In the genomic region with DNA sequence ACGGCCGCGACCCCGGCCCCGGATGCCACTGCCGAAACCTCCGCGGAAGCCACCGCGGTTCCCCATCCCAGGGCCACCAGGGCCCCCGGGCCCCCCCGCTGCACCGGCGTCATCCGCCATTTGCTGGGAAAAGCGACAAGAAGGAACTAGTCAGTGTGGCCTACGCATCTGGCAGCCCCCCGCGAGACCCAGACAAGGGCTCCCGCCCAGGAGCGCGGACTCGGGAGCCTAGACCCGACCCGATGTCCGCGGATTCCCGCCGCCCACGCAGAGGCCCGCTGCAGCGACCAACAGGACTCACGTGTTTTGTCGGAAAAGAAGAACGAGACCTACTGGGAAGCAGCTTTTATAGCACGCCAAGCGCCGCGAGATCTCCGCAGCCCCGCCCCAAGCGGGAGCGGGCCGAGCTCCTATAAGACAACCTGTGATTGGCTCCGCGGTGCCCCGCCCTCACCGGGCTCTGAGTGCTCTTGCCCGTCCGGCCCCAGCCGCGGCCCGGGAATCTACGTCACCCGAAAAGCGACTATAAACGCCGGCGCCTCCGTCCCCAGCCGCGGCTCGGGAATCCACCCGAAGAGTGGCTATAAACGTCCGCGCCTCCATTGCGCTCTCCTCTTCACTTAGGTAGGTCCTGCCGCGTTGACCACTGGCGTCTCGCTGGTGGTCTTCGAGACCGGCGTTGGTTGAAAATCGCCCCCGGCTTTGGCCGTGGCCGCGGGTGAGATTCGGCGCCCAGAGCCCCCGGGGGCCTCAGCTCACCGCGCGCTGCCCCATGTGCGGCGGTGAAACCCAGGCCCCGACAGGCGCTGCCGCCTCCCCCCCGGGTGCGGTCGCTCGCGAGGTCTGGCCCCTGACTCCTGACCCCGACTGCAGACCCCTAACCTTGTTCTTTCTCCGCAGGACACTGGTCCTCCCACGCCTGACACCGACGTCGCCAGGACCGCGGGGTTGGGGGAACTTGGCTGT, we compare ENCODE assay signal across 8 cellular contexts. TPM values are rescaled to one million over a fixed set of nuclear protein-coding genes. Genes with fewer than 3 reads are reported as not detected.
DNase-seq lines count a peak whose midpoint lies in the region; ATAC-seq and TF ChIP-seq lines count a peak whose summit lies in the region.

A gene (minus strand): TSS at position 321 of the 966 bp plus-strand sequence. CDS start 201 bp downstream, at position 120.

- H3K4me1 ChIP-seq in right lobe of liver, result peaks cover 0 to 21% (median 2%) of the 10 kb centered on the region in 4 donors

- POLR2A ChIA-PET in activated CD4-positive, alpha-beta memory T cell treated with anti-CD3 and anti-CD28 coated beads for 36 hours (lab: Charles Lee), result interaction anchor here (0.6 to 3.3 kb wide), 28 partner anchors 9 to 555 kb away, joined by 3 to 25 read pairs (median 4); a partner anchor contains a TSS

- peaks cover 0 to 28% (median 4%) of the 10 kb centered on the region in 4 donors for H3K36me3 ChIP-seq in right lobe of liver

- peak; percentile 66 for ATAC-seq in GM19438 (IDR thresholded peaks at IDR 0.05; ENCODE audit: low read depth, unreplicated experiment)
- peak; percentile 95 to 96 (median 96) for ATAC-seq in right lobe of liver

- peak; percentile 100 for DNase-seq in CD14-positive monocyte (ENCODE audit: low spot score)
- peak; percentile 94 for DNase-seq in HK-2 (ENCODE audit: unreplicated experiment)
- DNase-seq in NCI-H82 treated with DMSO at 0.1 percent for 48 hours (lab: John Stamatoyannopoulos, UW; ENCODE audit: unreplicated experiment), result peak; percentile 96
- peak; percentile 99 for DNase-seq in activated CD4-positive, alpha-beta memory T cell treated with anti-CD3 and anti-CD28 coated beads for 36 hours
- peak; percentile 96 to 100 for DNase-seq in dermis microvascular lymphatic vessel endothelial cell (ENCODE audit: low read depth in 2 of 2)
- peak; percentile 99 to 100 (median 99) for DNase-seq in right lobe of liver
- peak; percentile 96 to 97 for DNase-seq in stimulated activated CD4-positive, alpha-beta T cell treated with anti-CD3 and anti-CD28 coated beads, Interleukin-4, amount 100 ng/mL, for 4 hours

- TF ChIP-seq POLR2A in right lobe of liver (IDR thresholded peaks at IDR 0.05), result peak; percentile 93

- TF ChIP-seq CTCF in CD14-positive monocyte (IDR thresholded peaks at IDR 0.05) (no peak), right lobe of liver (IDR thresholded peaks at IDR 0.05) (no peak)

- 0% methylated on average over 49 of the region's 104 CpGs for WGBS in right lobe of liver (ENCODE audit: insufficient coverage, low coverage, low lambda C conversion rate, missing lambda C conversion rate)

- H3K4me1 Mint-ChIP-seq in CD14-positive monocyte, result peaks cover 38% of the 10 kb centered on the region
- H3K4me1 Mint-ChIP-seq in activated CD4-positive, alpha-beta memory T cell treated with anti-CD3 and anti-CD28 coated beads for 36 hours (ENCODE audit: low read depth), result peaks cover 41% of the 10 kb centered on the region

- H3K9me3 ChIP-seq in right lobe of liver, result no peaks in the 10 kb centered on the region

- H3K27ac Mint-ChIP-seq in CD14-positive monocyte, result peak within 1 kb of the TSS; percentile 93 to 97 (median 95)
- peak within 1 kb of the TSS; percentile 96 for H3K27ac Mint-ChIP-seq in activated CD4-positive, alpha-beta memory T cell treated with anti-CD3 and anti-CD28 coated beads for 36 hours

- H3K27me3 ChIP-seq in right lobe of liver, result no peaks in the 10 kb centered on the region

- peak within 1 kb of the TSS; percentile 82 to 88 (median 83) for H3K27ac ChIP-seq in right lobe of liver

- H3K36me3 Mint-ChIP-seq in CD14-positive monocyte, result peaks cover 24 to 30% of the 10 kb centered on the region in 2 donors
- H3K36me3 Mint-ChIP-seq in activated CD4-positive, alpha-beta memory T cell treated with anti-CD3 and anti-CD28 coated beads for 36 hours, result peaks cover 47% of the 10 kb centered on the region

- H3K9me3 Mint-ChIP-seq in CD14-positive monocyte, result peaks cover 0 to 2% (median 0%) of the 10 kb centered on the region in 7 donors
- H3K9me3 Mint-ChIP-seq in activated CD4-positive, alpha-beta memory T cell treated with anti-CD3 and anti-CD28 coated beads for 36 hours, result no peaks in the 10 kb centered on the region

- peaks cover 0 to 2% (median 0%) of the 10 kb centered on the region in 3 donors for H3K27me3 Mint-ChIP-seq in CD14-positive monocyte (ENCODE audit: low read depth in 3 of 3)
- H3K27me3 Mint-ChIP-seq in activated CD4-positive, alpha-beta memory T cell treated with anti-CD3 and anti-CD28 coated beads for 36 hours, result no peaks in the 10 kb centered on the region

- CTCF ChIA-PET in activated CD4-positive, alpha-beta memory T cell treated with anti-CD3 and anti-CD28 coated beads for 36 hours (lab: Charles Lee), result interaction anchor here (0.6 to 1.0 kb wide), 6 partner anchors 19 to 557 kb away, joined by 3 to 4 read pairs (median 3); a partner anchor contains a TSS

- intact Hi-C loops in CD14-positive monocyte (cut with micrococcal nuclease) (no loop called here), right lobe of liver (cut with DNase I) (no loop called here)
- intact Hi-C loops in activated CD4-positive, alpha-beta memory T cell treated with anti-CD3 and anti-CD28 coated beads for 36 hours (cut with micrococcal nuclease), result loop anchor here (1.0 to 5.0 kb wide), 4 partner anchors 21 to 352 kb away; a partner anchor contains a TSS

- H3K4me3 ChIP-seq in right lobe of liver, result peak within 1 kb of the TSS; percentile 76 to 100 (median 84)

- H3K4me3 Mint-ChIP-seq in CD14-positive monocyte, result peak within 1 kb of the TSS; percentile 89 to 94
- H3K4me3 Mint-ChIP-seq in activated CD4-positive, alpha-beta memory T cell treated with anti-CD3 and anti-CD28 coated beads for 36 hours, result peak within 1 kb of the TSS; percentile 92

RNA-seq across cellular contexts. Expression of the gene that starts here (rescaled TPM):
- polyA plus RNA-seq in CD14-positive monocyte, result 1,000 to 10,000 TPM; 1,893 to 2,136 TPM
- 1,000 to 10,000 TPM; 5,123 to 5,136 TPM for total RNA-seq in activated CD4-positive, alpha-beta memory T cell treated with anti-CD3 and anti-CD28 coated beads for 36 hours
- total RNA-seq in dermis microvascular lymphatic vessel endothelial cell (2,692 and 2,867 TPM in 2 replicates), right lobe of liver (1,000 to 10,000 TPM in 1 of 6 experiments, 100 to 1,000 TPM in 5; 451 to 1,052 (median 541) TPM)

Comparison
In these comparisons a context has a peak if more than half of its experiments do, and no peak if none do; other contexts are left out.
1. Peak in every context shown above with its lines: DNase-seq, ATAC-seq, H3K4me3 ChIP-seq and H3K27ac ChIP-seq.